17 cellular contexts compared by ENCODE assay signal in genomic region chr5:103889500-103890209, GRCh38.
DNase-seq lines count a peak whose midpoint lies in the region; ATAC-seq, FAIRE-seq and TF ChIP-seq lines count a peak whose summit lies in the region.
"Had no signal": no experiment of that assay in that cellular context is flagged by ENCODE, and none has a peak within 500 bp of the region (broad histone marks: within the 10 kb centered on the region; RNA-seq: fewer than 3 reads in every experiment).

No MANE protein-coding gene starts in this region.

- H3K27ac ChIP-seq in caudate nucleus (ENCODE audit: low read depth, low read length) = peak overlapping the region; percentile 32
- no peak overlapping the region for H3K27ac ChIP-seq in aorta (ENCODE audit: low read depth in 1 of 2, low read length in 2 of 2)

- 50 to 53% methylated on average over 2 of the region's 2 CpGs for WGBS in aorta, 2 donors

- no peaks in the 10 kb centered on the region for H3K4me1 ChIP-seq in aorta (ENCODE audit: control insufficient read depth in 1 of 2, insufficient read depth in 2 of 2, low read length in 2 of 2)

- H3K9me3 ChIP-seq in aorta (ENCODE audit: control insufficient read depth, low read length) = no peaks in the 10 kb centered on the region

- FAIRE-seq in G401.6 (lab: Jason Lieb, UNC) = peak; percentile 100

- H3K36me3 ChIP-seq in aorta (ENCODE audit: control insufficient read depth in 1 of 2, insufficient read depth in 2 of 2, low read length in 1 of 2) = no peaks in the 10 kb centered on the region

- DNase-seq in GM20000 (ENCODE audit: low spot score) (peak; percentile 11), caudate nucleus (lab: John Stamatoyannopoulos, UW) (peak in 1 of 61 donors; percentile 2), aorta (no peak), NCI-H2107 (lab: John Stamatoyannopoulos, UW) (no peak)
- DNase-seq: activated CD4-positive, alpha-beta T cell treated with anti-CD3 and anti-CD28 coated beads for 36 hours; activated naive CD8-positive, alpha-beta T cell treated with anti-CD3 and anti-CD28 coated beads, Interleukin-2, amount 10 ng/mL, durations not matched to agents 7 days and 5 days; COR-L47; endodermal cell; immature natural killer cell; NCI-H2029; NCI-H69; nucleus accumbens; stimulated activated naive CD4-positive, alpha-beta T cell treated with Interleukin-2 at 50 U/mL for 16 hours had no signal

- no peak for TF ChIP-seq CTCF in GM20000 (IDR thresholded peaks at IDR 0.05; ENCODE audit: extremely low read depth, missing control alignments)

- no peak overlapping the region for H3K4me3 ChIP-seq in aorta (ENCODE audit: low read length in 2 of 2)

- intact Hi-C loops in aorta (cut with DNase I) = no loop called here

- H3K27me3 ChIP-seq in aorta (ENCODE audit: control insufficient read depth in 1 of 2, insufficient read depth in 2 of 2, low read length in 1 of 2) = no peaks in the 10 kb centered on the region

- ATAC-seq in HG03045 (IDR thresholded peaks at IDR 0.05; ENCODE audit: unreplicated experiment) (peak; percentile 85), aorta (ENCODE audit: low FRiP score) (no peak), HG02571 (IDR thresholded peaks at IDR 0.05; ENCODE audit: unreplicated experiment) (no peak), esophagus mucosa (no peak)
- ATAC-seq: activated CD4-positive, alpha-beta T cell treated with anti-CD3 and anti-CD28 coated beads for 36 hours had no signal
